ENCODE assay signal across 8 cellular contexts in the genomic region with DNA sequence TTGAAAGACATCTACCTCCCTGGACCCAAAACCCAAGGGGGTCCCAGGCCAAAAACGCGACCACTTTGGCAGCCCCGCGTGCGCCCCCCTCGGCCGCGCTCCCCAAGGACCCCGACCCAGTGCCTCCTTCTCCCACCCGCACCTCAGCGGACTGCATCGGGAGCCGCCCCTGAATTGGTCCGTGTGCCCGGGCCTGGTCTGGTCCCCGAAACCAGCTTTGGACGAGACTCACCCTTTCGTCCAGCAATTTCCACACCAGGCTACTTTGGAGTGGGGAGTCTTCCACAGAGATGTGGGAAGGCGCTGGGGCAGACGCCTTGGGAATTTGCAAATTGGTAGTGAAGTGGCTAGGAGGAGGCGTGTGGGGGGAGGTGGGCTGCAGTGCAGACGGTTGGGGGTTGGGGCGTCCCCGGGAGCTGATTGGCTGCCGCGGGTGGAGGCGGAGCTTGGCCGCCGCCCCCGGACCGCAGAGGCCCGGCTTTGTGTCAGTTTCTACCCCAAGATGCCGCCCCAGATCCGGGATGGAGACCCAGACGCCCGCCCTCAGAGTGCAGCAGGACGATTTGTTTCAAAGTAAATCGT. TPM values are rescaled to one million over a fixed set of nuclear protein-coding genes. Genes with fewer than 3 reads are reported as not detected.
DNase-seq lines count a peak whose midpoint lies in the region; ATAC-seq and TF ChIP-seq lines count a peak whose summit lies in the region.

No MANE protein-coding gene starts in this region.

- peak overlapping the region; percentile 74 for H3K9ac ChIP-seq in SK-N-SH

- 15% methylated on average over 35 of the region's 38 CpGs for WGBS in SK-N-SH (ENCODE audit: low lambda C conversion rate)

- POLR2A ChIA-PET in AG04450 (lab: Yijun Ruan, JAX) = interaction anchor here (1.5 to 2.2 kb wide), 2 partner anchors 14 to 17 kb away, joined by 6 to 26 read pairs; partner anchors contain the start of gene TCAF1
- POLR2A ChIA-PET in SK-N-SH (lab: Yijun Ruan, JAX) = interaction anchor here (0.7 to 5.6 kb wide), 2 partner anchors 11 to 17 kb away, joined by 3 to 89 read pairs; partner anchors contain the start of gene TCAF1

- no peak for TF ChIP-seq EP300 in SK-N-SH (IDR thresholded peaks at IDR 0.05; ENCODE audit: borderline replicate concordance in 1 of 2, low read depth in 1 of 2, low read length in 1 of 2)

- H3F3A ChIP-seq in SK-N-SH (replicated peaks; ENCODE audit: insufficient read depth) = peaks cover 17% of the 10 kb centered on the region

- peaks cover 23 to 25% of the 10 kb centered on the region in 2 experiments for H3K36me3 ChIP-seq in SK-N-SH (replicated peaks in 1 of 2; ENCODE audit: control insufficient read depth in 1 of 2, insufficient read depth in 2 of 2, low read length in 1 of 2)

- TF ChIP-seq CTCF in AG04450 (IDR thresholded peaks at IDR 0.05; ENCODE audit: low read depth, low read length) (no peak), SK-N-SH (IDR thresholded peaks at IDR 0.05) (no peak), type B pancreatic cell (conservative IDR thresholded peaks at IDR 0.05) (no peak)

- peak overlapping the region; percentile 91 for H3K4me3 Mint-ChIP-seq in type B pancreatic cell

- CTCF ChIA-PET in AG04450 (lab: Charles Lee) (interaction anchor here (0.6 to 5.4 kb wide), 3 partner anchors 15 to 136 kb away, joined by 3 to 41 read pairs (median 8); partner anchors contain the start of gene TCAF1), SK-N-SH (lab: Yijun Ruan, JAX) (interaction anchor here (0.9 to 9.6 kb wide), 2 partner anchors 16 to 243 kb away, joined by 3 to 66 read pairs; partner anchors contain the start of gene TCAF1)

- peaks cover 4% of the 10 kb centered on the region; the same call in 1 of the 2 replicates for H4K20me1 ChIP-seq in SK-N-SH (ENCODE audit: insufficient read depth)

- H2AFZ ChIP-seq in SK-N-SH (ENCODE audit: low read depth) = peak overlapping the region; percentile 49

- H3K27me3 ChIP-seq in AG04450 (ENCODE audit: control insufficient read depth, insufficient read depth, low read length) = no peaks in the 10 kb centered on the region
- H3K27me3 ChIP-seq in SK-N-SH (ENCODE audit: insufficient read depth) = no peaks in the 10 kb centered on the region

- no peak overlapping the region for H3K27ac ChIP-seq in AG04450 (ENCODE audit: low read depth, low read length)
- H3K27ac ChIP-seq in SK-N-SH (ENCODE audit: low read depth in 2 of 2, low read length in 1 of 2) = peak overlapping the region; percentile 43 to 94

- H3K27me3 Mint-ChIP-seq in type B pancreatic cell = no peaks in the 10 kb centered on the region

- DNase-seq in AG04450 (ENCODE audit: low read depth, low spot score) (no peak), SK-N-SH (peak; percentile 97), mucosa of gallbladder (ENCODE audit: low spot score) (peak; percentile 56), type B pancreatic cell (ENCODE audit: extremely low spot score, unreplicated experiment) (peak; percentile 81), NCI-H1105 (lab: John Stamatoyannopoulos, UW) (no peak)

- H3K4me3 ChIP-seq in AG04450 (ENCODE audit: low read depth, low read length) (peak overlapping the region; percentile 89), SK-N-SH (ENCODE audit: low read depth in 2 of 2, low read length in 1 of 2) (peak overlapping the region; percentile 75 to 96)

- no peaks in the 10 kb centered on the region for H3K9me3 Mint-ChIP-seq in type B pancreatic cell

- peaks cover 24% of the 10 kb centered on the region for H3K4me1 Mint-ChIP-seq in type B pancreatic cell (ENCODE audit: unreplicated experiment)

- H3K4me1 ChIP-seq in SK-N-SH (ENCODE audit: control insufficient read depth in 1 of 2, insufficient read depth in 2 of 2, low read depth in 1 of 2, low read length in 1 of 2) = peaks cover 16 to 29% of the 10 kb centered on the region in 2 experiments; a peak in 3 of 4 replicates

- peak overlapping the region; percentile 67 for H3K27ac Mint-ChIP-seq in type B pancreatic cell

- H3K9me2 ChIP-seq in SK-N-SH = no peaks in the 10 kb centered on the region

- ATAC-seq in GM18870 (IDR thresholded peaks at IDR 0.05; ENCODE audit: unreplicated experiment) (peak; percentile 57), HG03039 (IDR thresholded peaks at IDR 0.05; ENCODE audit: unreplicated experiment) (peak; percentile 90), esophagus mucosa (peak; percentile 29)

- H3K36me3 Mint-ChIP-seq in type B pancreatic cell = peaks cover 16% of the 10 kb centered on the region

- H3K9me3 ChIP-seq in AG04450 (ENCODE audit: control insufficient read depth, insufficient read depth, low read length) (no peaks in the 10 kb centered on the region; the same call in 1 of the 2 replicates), SK-N-SH (peaks cover 10% of the 10 kb centered on the region; the same call in 1 of the 2 replicates)

- TF ChIP-seq RAD21 in SK-N-SH (IDR thresholded peaks at IDR 0.05; ENCODE audit: low read length) = peak; percentile 49

- peaks cover 72% of the 10 kb centered on the region for H3K79me2 ChIP-seq in SK-N-SH (ENCODE audit: insufficient read depth)

- peak overlapping the region; percentile 94 for H3K4me2 ChIP-seq in SK-N-SH

TF ChIP-seq in SK-N-SH, 30 proteins besides CTCF, POLR2A, EP300 and RAD21 (continues in another document):
- TF ChIP-seq JUND (IDR thresholded peaks at IDR 0.05) (no peak), POLR2AphosphoS5 (IDR thresholded peaks at IDR 0.05; ENCODE audit: low read depth, low read length) (peak; percentile 82), YY1 (IDR thresholded peaks at IDR 0.05; ENCODE audit: low read depth) (peak; percentile 60; the same call in 1 of the 2 replicates), SMC3 (IDR thresholded peaks at IDR 0.05; ENCODE audit: low read depth, low read length) (peak; percentile 1; the same call in 1 of the 2 replicates), NFIC (IDR thresholded peaks at IDR 0.05; ENCODE audit: borderline replicate concordance) (peak; percentile 28; the same call in 1 of the 2 replicates), TEAD4 (IDR thresholded peaks at IDR 0.05; ENCODE audit: borderline replicate concordance, insufficient read depth) (no peak), ELF1 (IDR thresholded peaks at IDR 0.05) (no peak)
- TF ChIP-seq, protein P1, sequence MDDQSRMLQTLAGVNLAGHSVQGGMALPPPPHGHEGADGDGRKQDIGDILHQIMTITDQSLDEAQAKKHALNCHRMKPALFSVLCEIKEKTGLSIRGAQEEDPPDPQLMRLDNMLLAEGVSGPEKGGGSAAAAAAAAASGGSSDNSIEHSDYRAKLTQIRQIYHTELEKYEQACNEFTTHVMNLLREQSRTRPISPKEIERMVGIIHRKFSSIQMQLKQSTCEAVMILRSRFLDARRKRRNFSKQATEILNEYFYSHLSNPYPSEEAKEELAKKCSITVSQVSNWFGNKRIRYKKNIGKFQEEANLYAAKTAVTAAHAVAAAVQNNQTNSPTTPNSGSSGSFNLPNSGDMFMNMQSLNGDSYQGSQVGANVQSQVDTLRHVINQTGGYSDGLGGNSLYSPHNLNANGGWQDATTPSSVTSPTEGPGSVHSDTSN (IDR thresholded peaks at IDR 0.05) = peak; percentile 82
- TF ChIP-seq, protein P2, sequence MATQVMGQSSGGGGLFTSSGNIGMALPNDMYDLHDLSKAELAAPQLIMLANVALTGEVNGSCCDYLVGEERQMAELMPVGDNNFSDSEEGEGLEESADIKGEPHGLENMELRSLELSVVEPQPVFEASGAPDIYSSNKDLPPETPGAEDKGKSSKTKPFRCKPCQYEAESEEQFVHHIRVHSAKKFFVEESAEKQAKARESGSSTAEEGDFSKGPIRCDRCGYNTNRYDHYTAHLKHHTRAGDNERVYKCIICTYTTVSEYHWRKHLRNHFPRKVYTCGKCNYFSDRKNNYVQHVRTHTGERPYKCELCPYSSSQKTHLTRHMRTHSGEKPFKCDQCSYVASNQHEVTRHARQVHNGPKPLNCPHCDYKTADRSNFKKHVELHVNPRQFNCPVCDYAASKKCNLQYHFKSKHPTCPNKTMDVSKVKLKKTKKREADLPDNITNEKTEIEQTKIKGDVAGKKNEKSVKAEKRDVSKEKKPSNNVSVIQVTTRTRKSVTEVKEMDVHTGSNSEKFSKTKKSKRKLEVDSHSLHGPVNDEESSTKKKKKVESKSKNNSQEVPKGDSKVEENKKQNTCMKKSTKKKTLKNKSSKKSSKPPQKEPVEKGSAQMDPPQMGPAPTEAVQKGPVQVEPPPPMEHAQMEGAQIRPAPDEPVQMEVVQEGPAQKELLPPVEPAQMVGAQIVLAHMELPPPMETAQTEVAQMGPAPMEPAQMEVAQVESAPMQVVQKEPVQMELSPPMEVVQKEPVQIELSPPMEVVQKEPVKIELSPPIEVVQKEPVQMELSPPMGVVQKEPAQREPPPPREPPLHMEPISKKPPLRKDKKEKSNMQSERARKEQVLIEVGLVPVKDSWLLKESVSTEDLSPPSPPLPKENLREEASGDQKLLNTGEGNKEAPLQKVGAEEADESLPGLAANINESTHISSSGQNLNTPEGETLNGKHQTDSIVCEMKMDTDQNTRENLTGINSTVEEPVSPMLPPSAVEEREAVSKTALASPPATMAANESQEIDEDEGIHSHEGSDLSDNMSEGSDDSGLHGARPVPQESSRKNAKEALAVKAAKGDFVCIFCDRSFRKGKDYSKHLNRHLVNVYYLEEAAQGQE (IDR thresholded peaks at IDR 0.05; ENCODE audit: low read depth, low read length) = peak; percentile 19; the same call in 1 of the 2 replicates

RNA-seq across cellular contexts. Expression of gene TCAF1, which starts 16.9 kb away (rescaled TPM):
- polyA plus RNA-seq in AG04450 (2011; rRNA removed) (57.0 and 61.3 TPM in 2 replicates), SK-N-SH (2012; rRNA removed) (59.0 and 69.0 TPM in 2 replicates)
- 74.2 and 97.6 TPM in 2 replicates for polyA minus RNA-seq in AG04450 (2011; rRNA and poly(A)+ RNA removed)
- 54.1 and 62.5 TPM in 2 replicates for polyA plus RNA-seq in SK-N-SH (2012; cell fraction: cytosol; rRNA removed)
- polyA plus RNA-seq in SK-N-SH (2012; cell fraction: nucleus; rRNA removed) = 47.1 and 55.9 TPM in 2 replicates
- total RNA-seq in esophagus mucosa (12.6 TPM), mucosa of gallbladder (64.5 TPM), type B pancreatic cell (ENCODE audit: low replicate concordance) (50.0 and 71.2 TPM in 2 replicates)

RNA-seq across cellular contexts. Expression of gene OR2F2, which starts 50.0 kb away (rescaled TPM):
- not detected in 2 replicates for polyA plus RNA-seq in AG04450 (2011; rRNA removed)
- polyA minus RNA-seq in AG04450 (2011; rRNA and poly(A)+ RNA removed) = not detected in 2 replicates
- 0.07 and 0.13 TPM in 2 replicates for polyA plus RNA-seq in SK-N-SH (2012; rRNA removed)
- polyA plus RNA-seq in SK-N-SH (2012; cell fraction: cytosol; rRNA removed) = 0.05 and 0.07 TPM in 2 replicates
- polyA plus RNA-seq in SK-N-SH (2012; cell fraction: nucleus; rRNA removed) = 0.20 and 0.21 TPM in 2 replicates
- not detected for total RNA-seq in esophagus mucosa
- total RNA-seq in mucosa of gallbladder = not detected
- total RNA-seq in type B pancreatic cell (ENCODE audit: low replicate concordance) = not detected in 2 replicates

Comparison
In these comparisons a context has a peak if more than half of its experiments do, and no peak if none do; other contexts are left out.
1. DNase-seq: peak in SK-N-SH (single experiment), mucosa of gallbladder (single experiment) and type B pancreatic cell (single experiment); none in AG04450 (single experiment) and NCI-H1105 (single experiment).
2. ATAC-seq: peak in every context shown above with its lines; median percentile 90 in HG03039; 57 in GM18870; 29 in esophagus mucosa.